1 cellular context compared by ENCODE assay signal in genomic region chr2:112783187-112783721, GRCh38.
TF ChIP-seq lines count a peak whose summit lies in the region.

No MANE protein-coding gene starts in this region.

TF ChIP-seq in WTC11, 78 proteins besides CTCF, POLR2A, EP300 and RAD21 (continued from another document):
- no peak for TF ChIP-seq ZNF317 (CRISPR knock-in tag; IDR thresholded peaks at IDR 0.05; ENCODE audit: borderline replicate concordance, low read depth)
- no peak for TF ChIP-seq IRF2 (CRISPR knock-in tag; IDR thresholded peaks at IDR 0.05; ENCODE audit: borderline replicate concordance, low read depth)
- no peak for TF ChIP-seq EMX1 (CRISPR knock-in tag; IDR thresholded peaks at IDR 0.05)
- no peak for TF ChIP-seq SP1 (CRISPR knock-in tag; conservative IDR thresholded peaks at IDR 0.05)
- TF ChIP-seq TP53 (CRISPR knock-in tag; IDR thresholded peaks at IDR 0.05), result no peak
TF ChIP-seq in WTC11: peak in this region for 0.
